35 cellular contexts compared by ENCODE assay signal in genomic region chr2:38502107-38502506, GRCh38.
"Had no signal": no experiment of that assay in that cellular context is flagged by ENCODE, and none has a peak within 500 bp of the region (broad histone marks: within the 10 kb centered on the region; RNA-seq: fewer than 3 reads in every experiment).

No MANE protein-coding gene starts in this region.

- DNase-seq: Kasumi-1, MG63, MM.1S, MV-4-11, NCI-H1048, NCI-H1092, NCI-H1092 treated with DMSO at 0.1 percent for 48 hours, NCI-H1105, NCI-H1105 treated with DMSO at 0.1 percent for 48 hours, NCI-H1417, NCI-H1417 treated with DMSO at 0.1 percent for 48 hours, NCI-H1436, NCI-H1436 treated with DMSO at 0.1 percent for 48 hours, NCI-H146, NCI-H1694, NCI-H1694 treated with DMSO at 0.1 percent for 48 hours, NCI-H187, NCI-H187 treated with DMSO at 0.1 percent for 48 hours, NCI-H1930, NCI-H2029, NCI-H2029 treated with DMSO at 0.1 percent for 48 hours, NCI-H2081, NCI-H2081 treated with DMSO at 0.1 percent for 48 hours, NCI-H2107, NCI-H2171, NCI-H2171 treated with DMSO at 0.1 percent for 48 hours, NCI-H2227 treated with DMSO at 0.1 percent for 48 hours, NCI-H226, NCI-H345, NCI-H446, NCI-H446 treated with DMSO at 0.1 percent for 48 hours, NCI-H510A, NCI-H510A treated with DMSO at 0.1 percent for 48 hours, NCI-H524, NCI-H524 treated with DMSO at 0.1 percent for 48 hours had no signal

- H3K36me3 ChIP-seq: MG63 had no signal

- H3K27me3 ChIP-seq: MG63 had no signal

- H3K9me3 ChIP-seq: MG63 had no signal

- H3K4me3 ChIP-seq: MG63 had no signal
